20 cellular contexts compared by ENCODE assay signal in the genomic region with DNA sequence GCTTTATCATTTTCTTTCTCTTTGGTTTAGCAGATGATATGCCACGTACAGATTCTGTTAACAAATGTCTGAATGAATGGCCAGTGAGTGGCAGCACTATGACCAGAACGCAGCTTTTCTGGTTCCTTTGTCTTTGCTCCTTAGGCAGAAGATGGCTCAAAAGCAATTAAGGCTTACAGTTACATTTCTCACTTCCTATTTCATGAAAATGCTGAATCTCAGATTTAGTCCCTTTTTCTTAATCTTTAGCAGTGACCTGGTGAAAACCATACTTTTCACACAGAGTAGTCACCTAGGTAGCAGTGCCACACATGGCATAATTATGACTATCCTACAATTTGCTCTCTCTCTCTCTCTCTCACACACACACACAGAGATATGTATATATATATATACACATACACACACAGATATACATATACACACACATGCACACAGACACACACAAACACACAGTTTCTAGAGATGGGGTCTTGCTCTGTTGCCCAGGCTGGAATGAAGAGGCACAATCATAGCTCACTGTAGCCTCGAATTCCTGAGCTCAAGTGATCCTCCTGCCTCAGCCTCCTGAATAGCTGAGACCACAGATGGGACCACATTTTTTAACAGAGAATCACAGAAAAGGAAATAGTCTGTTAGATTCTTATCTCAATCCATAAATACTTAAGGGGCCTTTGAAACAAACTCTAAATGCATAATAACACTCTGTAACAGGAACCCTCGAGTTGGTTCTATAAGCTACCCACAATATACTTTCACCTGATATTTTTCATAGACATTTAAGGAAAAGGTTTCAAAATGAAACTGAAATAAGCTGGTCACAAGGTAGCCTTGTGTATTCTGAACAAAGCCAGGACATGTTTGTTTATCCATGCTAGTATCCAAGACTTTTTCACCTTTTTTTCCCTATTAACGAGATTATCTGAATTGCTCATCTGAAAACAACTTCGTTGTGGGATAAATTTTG. TPM values are rescaled to one million over a fixed set of nuclear protein-coding genes. Genes with fewer than 3 reads are reported as not detected.
DNase-seq lines count a peak whose midpoint lies in the region; ATAC-seq, FAIRE-seq and TF ChIP-seq lines count a peak whose summit lies in the region.
"Had no signal": no experiment of that assay in that cellular context is flagged by ENCODE, and none has a peak within 500 bp of the region (broad histone marks: within the 10 kb centered on the region; RNA-seq: fewer than 3 reads in every experiment).

No MANE protein-coding gene starts in this region.

- TF ChIP-seq CTCF in hepatocyte (IDR thresholded peaks at IDR 0.05; ENCODE audit: poor library complexity) = no peak

- H3K79me2 ChIP-seq in hepatocyte = no peaks in the 10 kb centered on the region

- peak; percentile 23 for FAIRE-seq in H54 (lab: Jason Lieb, UNC)
- FAIRE-seq: islet of Langerhans had no signal

- WGBS in hepatocyte (ENCODE audit: low lambda C conversion rate, missing lambda C conversion rate) = 89% methylated on average over 6 of the region's 6 CpGs

- H3K27ac ChIP-seq in caudate nucleus (ENCODE audit: low read depth, low read length) (no peak overlapping the region), hepatocyte (no peak overlapping the region)
- H3K27ac ChIP-seq: neural progenitor cell had no signal

- no peaks in the 10 kb centered on the region for H3K9me2 ChIP-seq in hepatocyte (replicated peaks; ENCODE audit: insufficient read depth)
- H3K9me2 ChIP-seq: SK-N-SH had no signal

- DNase-seq in stimulated activated naive CD8-positive, alpha-beta T cell treated with anti-CD3 and anti-CD28 coated beads, Interleukin-15, amount 100 ng/mL, for 72 hours = no peak
- no peak for DNase-seq in stimulated activated naive CD8-positive, alpha-beta T cell treated with anti-CD3 and anti-CD28 coated beads, Interleukin-15, Interleukin-2, amounts not matched to agents 100 U/mL and 50 U/mL, for 24 hours
- no peak for DNase-seq in H54 (ENCODE audit: insufficient read length, low spot score)
- DNase-seq in RPMI8226 = peak; percentile 72
- DNase-seq in caudate nucleus (lab: John Stamatoyannopoulos, UW) = no peak
- no peak for DNase-seq in hepatocyte (ENCODE audit: low spot score)
- DNase-seq: activated CD4-positive, alpha-beta T cell treated with anti-CD3 and anti-CD28 coated beads, Interleukin-2, amount 10 ng/mL, durations not matched to agents 7 days and 5 days; activated naive CD8-positive, alpha-beta T cell treated with anti-CD3 and anti-CD28 coated beads, Interleukin-2, amount 50 U/mL, for 24 hours; activated T-cell treated with anti-CD3 and anti-CD28 coated beads, Interleukin-2, amount 50 U/mL, for 24 hours; CD4-positive, alpha-beta memory T cell; head of caudate nucleus; NCI-H1930; NCI-H510A treated with DMSO at 0.1 percent for 48 hours; OCI-M1; SK-N-SH; T1000 had no signal

- H3K4me2 ChIP-seq in hepatocyte = no peak overlapping the region
- H3K4me2 ChIP-seq: neural progenitor cell, SK-N-SH had no signal

- H2AFZ ChIP-seq in hepatocyte = no peak overlapping the region
- H2AFZ ChIP-seq: neural progenitor cell had no signal

- no peaks in the 10 kb centered on the region for H3K27me3 Mint-ChIP-seq in stimulated activated naive CD8-positive, alpha-beta T cell treated with anti-CD3 and anti-CD28 coated beads, Interleukin-15, amount 100 ng/mL, for 72 hours
- H3K27me3 Mint-ChIP-seq: activated CD4-positive, alpha-beta T cell treated with anti-CD3 and anti-CD28 coated beads, Interleukin-2, amount 10 ng/mL, durations not matched to agents 7 days and 5 days; activated naive CD8-positive, alpha-beta T cell treated with anti-CD3 and anti-CD28 coated beads, Interleukin-2, amount 50 U/mL, for 24 hours; activated T-cell treated with anti-CD3 and anti-CD28 coated beads, Interleukin-2, amount 50 U/mL, for 24 hours; CD4-positive, alpha-beta memory T cell had no signal

- no peak overlapping the region for H3K4me3 Mint-ChIP-seq in stimulated activated naive CD8-positive, alpha-beta T cell treated with anti-CD3 and anti-CD28 coated beads, Interleukin-15, amount 100 ng/mL, for 72 hours
- H3K4me3 Mint-ChIP-seq: activated CD4-positive, alpha-beta T cell treated with anti-CD3 and anti-CD28 coated beads, Interleukin-2, amount 10 ng/mL, durations not matched to agents 7 days and 5 days; activated naive CD8-positive, alpha-beta T cell treated with anti-CD3 and anti-CD28 coated beads, Interleukin-2, amount 50 U/mL, for 24 hours; activated T-cell treated with anti-CD3 and anti-CD28 coated beads, Interleukin-2, amount 50 U/mL, for 24 hours; CD4-positive, alpha-beta memory T cell; neural progenitor cell had no signal

- no peaks in the 10 kb centered on the region for H3K4me1 ChIP-seq in hepatocyte (ENCODE audit: insufficient read depth)
- H3K4me1 ChIP-seq: neural progenitor cell had no signal

- no peaks in the 10 kb centered on the region for H3K9me3 Mint-ChIP-seq in stimulated activated naive CD8-positive, alpha-beta T cell treated with anti-CD3 and anti-CD28 coated beads, Interleukin-15, amount 100 ng/mL, for 72 hours
- H3K9me3 Mint-ChIP-seq: activated CD4-positive, alpha-beta T cell treated with anti-CD3 and anti-CD28 coated beads, Interleukin-2, amount 10 ng/mL, durations not matched to agents 7 days and 5 days; activated naive CD8-positive, alpha-beta T cell treated with anti-CD3 and anti-CD28 coated beads, Interleukin-2, amount 50 U/mL, for 24 hours; activated T-cell treated with anti-CD3 and anti-CD28 coated beads, Interleukin-2, amount 50 U/mL, for 24 hours; CD4-positive, alpha-beta memory T cell; neural progenitor cell had no signal

- H3K9me3 ChIP-seq in hepatocyte (ENCODE audit: low read depth) = no peaks in the 10 kb centered on the region
- H3K9me3 ChIP-seq: SK-N-SH had no signal

- peak; percentile 60 for ATAC-seq in stimulated activated naive CD8-positive, alpha-beta T cell treated with anti-CD3 and anti-CD28 coated beads, Interleukin-15, amount 100 ng/mL, for 72 hours
- no peak for ATAC-seq in stimulated activated naive CD8-positive, alpha-beta T cell treated with anti-CD3 and anti-CD28 coated beads, Interleukin-15, Interleukin-2, amounts not matched to agents 100 U/mL and 50 U/mL, for 24 hours
- ATAC-seq in HG02678 (IDR thresholded peaks at IDR 0.05; ENCODE audit: unreplicated experiment) = no peak
- ATAC-seq in GM18520 (IDR thresholded peaks at IDR 0.05; ENCODE audit: unreplicated experiment) = no peak
- ATAC-seq: activated naive CD8-positive, alpha-beta T cell treated with anti-CD3 and anti-CD28 coated beads, Interleukin-2, amount 50 U/mL, for 24 hours had no signal

- no peak for TF ChIP-seq POLR2A in H54 (IDR thresholded peaks at IDR 0.05; ENCODE audit: low read depth, low read length)

- no peak overlapping the region for H3K4me3 ChIP-seq in hepatocyte
- H3K4me3 ChIP-seq: neural progenitor cell had no signal

- H3K36me3 ChIP-seq in hepatocyte (replicated peaks; ENCODE audit: insufficient read depth, low read depth) = no peaks in the 10 kb centered on the region
- H3K36me3 ChIP-seq: neural progenitor cell had no signal

- peaks cover 29% of the 10 kb centered on the region for H3K4me1 Mint-ChIP-seq in stimulated activated naive CD8-positive, alpha-beta T cell treated with anti-CD3 and anti-CD28 coated beads, Interleukin-15, amount 100 ng/mL, for 72 hours

- no peaks in the 10 kb centered on the region for H4K20me1 ChIP-seq in hepatocyte (ENCODE audit: insufficient read depth, poor library complexity, severe bottlenecking)

- H3K27ac Mint-ChIP-seq in stimulated activated naive CD8-positive, alpha-beta T cell treated with anti-CD3 and anti-CD28 coated beads, Interleukin-15, amount 100 ng/mL, for 72 hours = peak overlapping the region in 1 of 2 donors; percentile 50
- H3K27ac Mint-ChIP-seq: activated CD4-positive, alpha-beta T cell treated with anti-CD3 and anti-CD28 coated beads, Interleukin-2, amount 10 ng/mL, durations not matched to agents 7 days and 5 days; activated naive CD8-positive, alpha-beta T cell treated with anti-CD3 and anti-CD28 coated beads, Interleukin-2, amount 50 U/mL, for 24 hours; activated T-cell treated with anti-CD3 and anti-CD28 coated beads, Interleukin-2, amount 50 U/mL, for 24 hours; CD4-positive, alpha-beta memory T cell; neural progenitor cell had no signal

- no peaks in the 10 kb centered on the region for H3K27me3 ChIP-seq in hepatocyte
- H3K27me3 ChIP-seq: neural progenitor cell had no signal

RNA-seq across cellular contexts. Expression of a gene that starts 11.6 kb away (rescaled TPM):
- total RNA-seq in hepatocyte = 19.3 and 22.7 TPM in 2 replicates
- 23.3 and 26.3 TPM in 2 replicates for polyA plus RNA-seq in hepatocyte

RNA-seq across cellular contexts. Expression of a gene that starts 16.8 kb away (rescaled TPM):
- total RNA-seq in hepatocyte = 15.9 and 16.3 TPM in 2 replicates
- polyA plus RNA-seq in hepatocyte = 30.8 and 40.3 TPM in 2 replicates
